Comparison of ENCODE assay signal across 27 cellular contexts in genomic region chr15:101399431-101399830, GRCh38.
"Had no signal": no experiment of that assay in that cellular context is flagged by ENCODE, and none has a peak within 500 bp of the region (broad histone marks: within the 10 kb centered on the region; RNA-seq: fewer than 3 reads in every experiment).

No MANE protein-coding gene starts in this region.

- H3K4me3 ChIP-seq: adrenal gland, body of pancreas, colonic mucosa had no signal

- H3K4me1 Mint-ChIP-seq: activated CD4-positive, alpha-beta memory T cell treated with anti-CD3 and anti-CD28 coated beads, Interleukin-2, amount 10 ng/mL, durations not matched to agents 7 days and 5 days; activated naive CD4-positive, alpha-beta T cell treated with anti-CD3 and anti-CD28 coated beads, Interleukin-2, amount 50 U/mL, for 24 hours; T-helper 17 cell had no signal

- H3K9me3 ChIP-seq: adrenal gland, body of pancreas, colonic mucosa had no signal

- H3K36me3 ChIP-seq: adrenal gland, colonic mucosa, WERI-Rb-1 had no signal

- H3K36me3 Mint-ChIP-seq: activated naive CD4-positive, alpha-beta T cell treated with anti-CD3 and anti-CD28 coated beads, Interleukin-2, amount 50 U/mL, for 24 hours; activated naive CD8-positive, alpha-beta T cell treated with anti-CD3 and anti-CD28 coated beads for 36 hours had no signal

- H3K27me3 ChIP-seq: adrenal gland, body of pancreas, colonic mucosa had no signal

- H3K9me3 Mint-ChIP-seq: activated B cell treated with CpG ODN at 0.5 μM for 24 hours; activated CD4-positive, alpha-beta memory T cell treated with anti-CD3 and anti-CD28 coated beads, Interleukin-2, amount 10 ng/mL, durations not matched to agents 7 days and 5 days; activated naive CD4-positive, alpha-beta T cell treated with anti-CD3 and anti-CD28 coated beads for 36 hours; activated naive CD4-positive, alpha-beta T cell treated with anti-CD3 and anti-CD28 coated beads, Interleukin-2, amount 50 U/mL, for 24 hours; activated naive CD8-positive, alpha-beta T cell treated with anti-CD3 and anti-CD28 coated beads for 36 hours; activated naive CD8-positive, alpha-beta T cell treated with anti-CD3 and anti-CD28 coated beads, Interleukin-2, amount 50 U/mL, for 24 hours; activated T-helper 1 cell treated with anti-CD3 and anti-CD28 coated beads, Interleukin-12 subunit alpha, Interleukin-12 subunit beta, Interleukin-2, Interleukin-4 antibody, amounts not matched to agents 30 ng/mL and 10 ng/mL and 1 ng/mL, durations not matched to agents 14 hours and 24 hours and 36 hours; activated T-helper 2 cell treated with anti-CD3 and anti-CD28 coated beads, Interferon-gamma antibody, Interleukin-2, Interleukin-4, amounts not matched to agents 10 μg/mL and 5 μg/mL and 100 μg/mL, durations not matched to agents 14 hours and 24 hours and 36 hours; endodermal cell; T-helper 2 cell treated with Interferon-gamma antibody and Interleukin-4, amounts not matched to agents 5 μg/mL and 100 μg/mL, for 36 hours had no signal

- H3K27ac Mint-ChIP-seq: activated B cell treated with CpG ODN at 0.5 μM for 24 hours; activated CD4-positive, alpha-beta memory T cell treated with anti-CD3 and anti-CD28 coated beads, Interleukin-2, amount 10 ng/mL, durations not matched to agents 7 days and 5 days; activated naive CD4-positive, alpha-beta T cell treated with anti-CD3 and anti-CD28 coated beads for 36 hours; activated naive CD4-positive, alpha-beta T cell treated with anti-CD3 and anti-CD28 coated beads, Interleukin-2, amount 50 U/mL, for 24 hours; activated naive CD8-positive, alpha-beta T cell treated with anti-CD3 and anti-CD28 coated beads for 36 hours; activated naive CD8-positive, alpha-beta T cell treated with anti-CD3 and anti-CD28 coated beads, Interleukin-2, amount 50 U/mL, for 24 hours; activated T-helper 1 cell treated with anti-CD3 and anti-CD28 coated beads, Interleukin-12 subunit alpha, Interleukin-12 subunit beta, Interleukin-2, Interleukin-4 antibody, amounts not matched to agents 30 ng/mL and 10 ng/mL and 1 ng/mL, durations not matched to agents 14 hours and 24 hours and 36 hours; activated T-helper 2 cell treated with anti-CD3 and anti-CD28 coated beads, Interferon-gamma antibody, Interleukin-2, Interleukin-4, amounts not matched to agents 10 μg/mL and 5 μg/mL and 100 μg/mL, durations not matched to agents 14 hours and 24 hours and 36 hours; endodermal cell; T-helper 17 cell; T-helper 2 cell treated with Interferon-gamma antibody and Interleukin-4, amounts not matched to agents 5 μg/mL and 100 μg/mL, for 36 hours had no signal

- H3K4me1 ChIP-seq: adrenal gland, body of pancreas, colonic mucosa had no signal

- DNase-seq: activated B cell treated with CpG ODN at 0.5 μM for 24 hours; activated CD4-positive, alpha-beta memory T cell treated with anti-CD3 and anti-CD28 coated beads, Interleukin-2, amount 10 ng/mL, durations not matched to agents 7 days and 5 days; activated CD4-positive, alpha-beta T cell treated with anti-CD3 and anti-CD28 coated beads for 48 hours; activated effector memory CD4-positive, alpha-beta T cell treated with anti-CD3 and anti-CD28 coated beads, Interleukin-2, amount 50 U/mL, for 16 hours; activated naive CD4-positive, alpha-beta T cell treated with anti-CD3 and anti-CD28 coated beads for 36 hours; activated naive CD8-positive, alpha-beta T cell treated with anti-CD3 and anti-CD28 coated beads for 36 hours; activated naive CD8-positive, alpha-beta T cell treated with anti-CD3 and anti-CD28 coated beads, Interleukin-2, amount 50 U/mL, for 24 hours; activated T-cell treated with anti-CD3 and anti-CD28 coated beads, Interleukin-2, amount 50 U/mL, for 1 hour; activated T-cell treated with anti-CD3 and anti-CD28 coated beads, Interleukin-2, amount 50 U/mL, for 48 hours; amygdala; aorta; body of pancreas; caudate nucleus; colonic mucosa; effector memory CD4-positive, alpha-beta T cell; endodermal cell; foreskin fibroblast; head of caudate nucleus; T-helper 1 cell; T-helper 17 cell; T1000; WERI-Rb-1 had no signal

- H3K4me3 Mint-ChIP-seq: activated B cell treated with CpG ODN at 0.5 μM for 24 hours; activated CD4-positive, alpha-beta memory T cell treated with anti-CD3 and anti-CD28 coated beads, Interleukin-2, amount 10 ng/mL, durations not matched to agents 7 days and 5 days; activated naive CD4-positive, alpha-beta T cell treated with anti-CD3 and anti-CD28 coated beads for 36 hours; activated naive CD4-positive, alpha-beta T cell treated with anti-CD3 and anti-CD28 coated beads, Interleukin-2, amount 50 U/mL, for 24 hours; activated naive CD8-positive, alpha-beta T cell treated with anti-CD3 and anti-CD28 coated beads for 36 hours; activated naive CD8-positive, alpha-beta T cell treated with anti-CD3 and anti-CD28 coated beads, Interleukin-2, amount 50 U/mL, for 24 hours; activated T-helper 1 cell treated with anti-CD3 and anti-CD28 coated beads, Interleukin-12 subunit alpha, Interleukin-12 subunit beta, Interleukin-2, Interleukin-4 antibody, amounts not matched to agents 30 ng/mL and 10 ng/mL and 1 ng/mL, durations not matched to agents 14 hours and 24 hours and 36 hours; endodermal cell; T-helper 17 cell; T-helper 2 cell treated with Interferon-gamma antibody and Interleukin-4, amounts not matched to agents 5 μg/mL and 100 μg/mL, for 36 hours had no signal

- H3K27ac ChIP-seq: adrenal gland, body of pancreas, colonic mucosa, WERI-Rb-1 had no signal
